In the genomic region with DNA sequence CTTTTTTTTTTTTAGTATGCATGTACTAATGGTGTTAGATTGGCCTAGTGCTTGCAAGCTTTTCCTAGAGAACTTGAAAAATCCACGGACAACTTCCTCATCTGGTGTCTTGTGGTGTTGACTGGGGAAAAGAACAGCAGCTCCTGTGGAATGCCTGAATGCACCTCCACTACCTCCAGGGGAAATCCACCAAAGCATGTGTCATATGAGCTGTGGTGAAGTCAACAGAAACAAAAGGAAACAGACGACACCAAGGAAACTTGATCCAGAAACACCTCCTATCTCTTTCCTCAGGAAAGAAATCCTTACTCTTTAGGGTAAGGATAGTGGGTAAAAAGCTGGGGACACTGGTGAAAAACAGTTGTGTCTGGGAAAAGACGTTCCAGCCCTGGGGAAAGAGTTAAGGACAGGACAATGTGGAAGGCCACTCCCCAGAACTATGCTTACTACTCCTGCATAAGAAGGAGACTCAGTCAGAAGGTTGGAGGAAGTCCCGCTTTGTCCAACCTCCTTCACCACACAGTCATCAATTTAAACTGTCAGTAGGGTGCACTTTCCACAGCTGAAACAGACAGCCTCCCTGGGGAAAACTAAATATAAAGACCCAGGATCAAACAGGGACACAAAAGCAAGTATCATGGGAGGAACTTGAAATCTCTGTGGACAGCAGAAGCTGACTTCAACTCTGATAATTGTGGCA, we compare ENCODE assay signal across 7 cellular contexts.
DNase-seq lines count a peak whose midpoint lies in the region.
"Not testable (repeated sequence)": the region's sequence is repeated elsewhere in the genome, so short reads cannot be mapped to it uniquely, and the experiment has no call there.

No MANE protein-coding gene starts in this region.

- H3K27ac Mint-ChIP-seq in T-helper 1 cell treated with Interleukin-12 subunit alpha and Interleukin-12 subunit beta and Interleukin-4 antibody, amounts not matched to agents 30 μg/mL and 1 μg/mL, for 36 hours, result peak overlapping the region; percentile 34
- peak overlapping the region; percentile 17 for H3K27ac Mint-ChIP-seq in activated naive CD4-positive, alpha-beta T cell treated with anti-CD3 and anti-CD28 coated beads, Interleukin-2, amount 50 U/mL, for 24 hours

- peaks cover 11% of the 10 kb centered on the region for H3K9me3 ChIP-seq in KOPT-K1 (ENCODE audit: insufficient read depth, low read length, poor library complexity, severe bottlenecking)

- not testable (repeated sequence) for H3K9me3 Mint-ChIP-seq in T-helper 1 cell treated with Interleukin-12 subunit alpha and Interleukin-12 subunit beta and Interleukin-4 antibody, amounts not matched to agents 30 μg/mL and 1 μg/mL, for 36 hours; activated naive CD4-positive, alpha-beta T cell treated with anti-CD3 and anti-CD28 coated beads, Interleukin-2, amount 50 U/mL, for 24 hours

- not testable (repeated sequence) for H3K36me3 Mint-ChIP-seq in T-helper 1 cell treated with Interleukin-12 subunit alpha and Interleukin-12 subunit beta and Interleukin-4 antibody, amounts not matched to agents 30 μg/mL and 1 μg/mL, for 36 hours (ENCODE audit: low read depth); activated naive CD4-positive, alpha-beta T cell treated with anti-CD3 and anti-CD28 coated beads, Interleukin-2, amount 50 U/mL, for 24 hours

- not testable (repeated sequence) for H3K27me3 Mint-ChIP-seq in T-helper 1 cell treated with Interleukin-12 subunit alpha and Interleukin-12 subunit beta and Interleukin-4 antibody, amounts not matched to agents 30 μg/mL and 1 μg/mL, for 36 hours (ENCODE audit: low read depth); activated naive CD4-positive, alpha-beta T cell treated with anti-CD3 and anti-CD28 coated beads, Interleukin-2, amount 50 U/mL, for 24 hours

- DNase-seq in ELR (ENCODE audit: low read depth) (peak; percentile 47), MV-4-11 (lab: John Stamatoyannopoulos, UW) (peak; percentile 58), NCI-H69 (lab: John Stamatoyannopoulos, UW) (peak; percentile 93), kidney tubule cell (ENCODE audit: low spot score) (peak; percentile 85)

- H3K27ac ChIP-seq in KOPT-K1 (ENCODE audit: low read depth, low read length, poor library complexity, severe bottlenecking), result peak overlapping the region; percentile 14

- not testable (repeated sequence) for H3K4me3 Mint-ChIP-seq in T-helper 1 cell treated with Interleukin-12 subunit alpha and Interleukin-12 subunit beta and Interleukin-4 antibody, amounts not matched to agents 30 μg/mL and 1 μg/mL, for 36 hours; activated naive CD4-positive, alpha-beta T cell treated with anti-CD3 and anti-CD28 coated beads, Interleukin-2, amount 50 U/mL, for 24 hours

- not testable (repeated sequence) for H3K36me3 ChIP-seq in KOPT-K1 (ENCODE audit: insufficient read depth, low read length)

- H3K4me1 Mint-ChIP-seq in T-helper 1 cell treated with Interleukin-12 subunit alpha and Interleukin-12 subunit beta and Interleukin-4 antibody, amounts not matched to agents 30 μg/mL and 1 μg/mL, for 36 hours (ENCODE audit: low read depth), result peaks cover 48% of the 10 kb centered on the region
- H3K4me1 Mint-ChIP-seq in activated naive CD4-positive, alpha-beta T cell treated with anti-CD3 and anti-CD28 coated beads, Interleukin-2, amount 50 U/mL, for 24 hours, result peaks cover 48% of the 10 kb centered on the region

Comparison
In these comparisons a context has a peak if more than half of its experiments do, and no peak if none do; other contexts are left out.
1. Peak in every context shown above with its lines: DNase-seq and H3K27ac ChIP-seq.